Comparison of ENCODE assay signal across 8 cellular contexts in genomic region chr18:7028625-7029024, GRCh38.
"Had no signal": no experiment of that assay in that cellular context is flagged by ENCODE, and none has a peak within 500 bp of the region (broad histone marks: within the 10 kb centered on the region; RNA-seq: fewer than 3 reads in every experiment).

No MANE protein-coding gene starts in this region.

- DNase-seq: GDM1, GF-D8 had no signal

- ATAC-seq: GM12878 had no signal

- FAIRE-seq: G401.6, GM12878, GM12891, GM12892, GM18507, GM19239 had no signal

- H3K4me3 ChIP-seq: GM12878 had no signal
